1 cellular context compared by ENCODE assay signal in the genomic region with DNA sequence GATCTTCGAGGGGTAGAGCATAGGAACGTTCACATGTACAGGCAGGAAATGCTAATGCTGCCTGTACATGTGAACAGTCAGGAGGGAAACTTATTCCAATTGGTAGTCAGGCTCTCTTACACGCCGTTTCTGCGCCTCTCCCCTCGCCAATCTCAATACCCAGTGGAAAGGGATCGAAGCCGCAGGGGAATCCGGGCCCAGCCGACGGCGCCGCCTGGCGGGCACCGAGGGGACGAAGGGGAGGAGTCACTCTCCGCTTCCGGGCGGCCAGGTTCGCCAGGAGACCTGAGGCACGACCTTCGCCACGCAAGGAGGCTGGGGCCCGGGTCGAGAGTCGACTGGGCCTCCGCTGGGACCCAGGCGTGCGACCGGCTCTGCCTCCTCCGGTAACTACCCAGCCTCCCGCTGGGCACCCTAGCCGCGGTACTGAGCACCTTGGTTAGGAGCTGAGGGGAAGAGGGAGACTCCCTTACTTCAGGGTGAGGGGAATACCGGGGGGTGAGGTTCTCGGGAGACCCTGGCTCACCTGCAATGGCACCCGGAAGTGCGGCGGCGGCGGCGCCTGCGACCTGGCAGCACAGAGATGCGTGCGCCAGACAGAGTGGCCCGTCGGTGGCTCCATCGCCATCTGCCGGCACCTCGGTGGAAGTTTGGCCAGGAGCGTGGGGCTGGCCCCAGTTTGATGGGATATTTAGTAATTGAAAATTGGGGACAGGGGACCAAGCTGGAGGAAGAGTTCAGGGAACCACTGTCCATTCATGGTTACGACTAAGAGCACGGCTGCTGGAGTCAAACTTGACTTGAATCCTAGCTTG.
A peak's percentile ranks its signal among the peaks of the same experiment; 100 is the strongest.
TF ChIP-seq lines count a peak whose summit lies in the region.

A gene (minus strand): TSS at position 557 of the 815 bp plus-strand sequence. CDS start 1,026 bp downstream, outside the sequence.

TF ChIP-seq in GM12878, 131 proteins besides CTCF, POLR2A, EP300 and RAD21 (continued from another document):
- TF ChIP-seq ASH2L (IDR thresholded peaks at IDR 0.05; ENCODE audit: borderline replicate concordance, low read depth) = 0 out of 2 replicates have a peak, but pooled peaks have one; percentile 48
